ENCODE assay signal across 23 cellular contexts in genomic region chr7:151776446-151776845, GRCh38.
"Had no signal": no experiment of that assay in that cellular context is flagged by ENCODE, and none has a peak within 500 bp of the region (broad histone marks: within the 10 kb centered on the region; RNA-seq: fewer than 3 reads in every experiment).

No MANE protein-coding gene starts in this region.

- FAIRE-seq: astrocyte, kidney had no signal

- ATAC-seq: activated CD4-positive, alpha-beta T cell treated with anti-CD3 and anti-CD28 coated beads for 36 hours; activated CD8-positive, alpha-beta memory T cell treated with anti-CD3 and anti-CD28 coated beads, Interleukin-2, amount 10 ng/mL, durations not matched to agents 7 days and 5 days; activated CD8-positive, alpha-beta T cell treated with anti-CD3 and anti-CD28 coated beads, Interleukin-2, amount 10 ng/mL, durations not matched to agents 7 days and 5 days; natural killer cell; stimulated activated memory B cell treated with anti-CD40 and anti-IgM and Interleukin-4, amounts not matched to agents 10 μg/mL and 1 μg/mL and 100 μg/mL, for 72 hours had no signal

- DNase-seq: activated CD4-positive, alpha-beta T cell treated with anti-CD3 and anti-CD28 coated beads for 36 hours; activated CD4-positive, CD25-positive, alpha-beta regulatory T cell; activated CD8-positive, alpha-beta memory T cell treated with anti-CD3 and anti-CD28 coated beads, Interleukin-2, amount 10 ng/mL, durations not matched to agents 7 days and 5 days; activated CD8-positive, alpha-beta T cell treated with anti-CD3 and anti-CD28 coated beads, Interleukin-2, amount 10 ng/mL, durations not matched to agents 7 days and 5 days; activated effector memory CD4-positive, alpha-beta T cell treated with Interleukin-2 at 50 U/mL for 16 hours; activated naive CD4-positive, alpha-beta T cell treated with anti-CD3 and anti-CD28 coated beads for 36 hours; activated naive CD8-positive, alpha-beta T cell treated with anti-CD3 and anti-CD28 coated beads, Interleukin-2, amount 10 ng/mL, durations not matched to agents 7 days and 5 days; brain microvascular endothelial cell; cortex of kidney; endodermal cell; foreskin fibroblast; immature natural killer cell; kidney; mesenchymal stem cell; natural killer cell; stimulated activated CD4-positive, alpha-beta T cell treated with anti-CD3 and anti-CD28 coated beads, Interleukin-12 subunit alpha, Interleukin-12 subunit beta, amount 100 ng/mL, for 4 hours; stimulated activated CD4-positive, alpha-beta T cell treated with anti-CD3 and anti-CD28 coated beads, Interleukin-4, amount 100 ng/mL, for 1 hour had no signal

- H3K27ac ChIP-seq: brain microvascular endothelial cell, heart left ventricle, neural progenitor cell, thoracic aorta, upper lobe of left lung had no signal

- H3K4me3 ChIP-seq: heart left ventricle, neural progenitor cell, thoracic aorta, upper lobe of left lung had no signal

- H3K27me3 ChIP-seq: heart left ventricle, neural progenitor cell, upper lobe of left lung had no signal
